8 cellular contexts compared by ENCODE assay signal in genomic region chr3:186108941-186109865, GRCh38. TPM values are rescaled to one million over a fixed set of nuclear protein-coding genes. Genes with fewer than 3 reads are reported as not detected.
DNase-seq lines count a peak whose midpoint lies in the region; ATAC-seq, FAIRE-seq and TF ChIP-seq lines count a peak whose summit lies in the region.

TSS of gene ETV5 (minus strand) at chr3:186109089. CDS start at chr3:186105868, 3,221 bp downstream.

- TF ChIP-seq POLR2A in esophagus squamous epithelium (IDR thresholded peaks at IDR 0.05), result peak in 3 of 4 donors; percentile 37 to 84 (median 59)

- H3K4me2 ChIP-seq in DND-41 (ENCODE audit: insufficient read depth, low read length) (peak within 1 kb of the TSS; percentile 61), Karpas-422 (ENCODE audit: low read depth, low read length, poor library complexity, severe bottlenecking) (peak within 1 kb of the TSS; percentile 91)

- peak; percentile 92 for FAIRE-seq in RCC 7860 (lab: Jason Lieb, UNC)

- peak within 1 kb of the TSS; percentile 90 for H3K27ac ChIP-seq in DND-41 (ENCODE audit: low read length)
- peak within 1 kb of the TSS; percentile 84 for H3K27ac ChIP-seq in Karpas-422 (ENCODE audit: low read length)
- H3K27ac ChIP-seq in esophagus squamous epithelium, result peak within 1 kb of the TSS; percentile 74 to 90 (median 82)
- peak within 1 kb of the TSS; percentile 91 for H3K27ac ChIP-seq in muscle layer of duodenum (ENCODE audit: low read length)

- H3K36me3 ChIP-seq in DND-41 (ENCODE audit: insufficient read depth, low read length), result no peaks in the 10 kb centered on the region; the same call in 1 of the 2 replicates
- H3K36me3 ChIP-seq in Karpas-422 (ENCODE audit: insufficient read depth, low read length), result 0 out of 2 replicates have a peak, but pooled peaks cover 4% of the 10 kb centered on the region
- no peaks in the 10 kb centered on the region for H3K36me3 ChIP-seq in esophagus squamous epithelium
- no peaks in the 10 kb centered on the region for H3K36me3 ChIP-seq in muscle layer of duodenum (ENCODE audit: control insufficient read depth in 1 of 2, insufficient read depth in 2 of 2, low read length in 2 of 2)

- peaks cover 30% of the 10 kb centered on the region for H3K79me2 ChIP-seq in DND-41 (ENCODE audit: insufficient read depth, low read length)
- peaks cover 24% of the 10 kb centered on the region for H3K79me2 ChIP-seq in Karpas-422 (ENCODE audit: low read length)

- peak within 1 kb of the TSS; percentile 64 to 83 for H3K4me3 ChIP-seq in DND-41 (ENCODE audit: low read depth in 1 of 2, low read length in 2 of 2)
- peak within 1 kb of the TSS; percentile 76 for H3K4me3 ChIP-seq in Karpas-422 (ENCODE audit: low read length)
- peak within 1 kb of the TSS; percentile 59 to 86 (median 70) for H3K4me3 ChIP-seq in esophagus squamous epithelium
- peak within 1 kb of the TSS; percentile 80 to 88 for H3K4me3 ChIP-seq in muscle layer of duodenum (ENCODE audit: low read depth in 1 of 2, low read length in 2 of 2)

- H3K27me3 ChIP-seq in DND-41 (ENCODE audit: insufficient read depth, low read length, poor library complexity), result peaks cover 9% of the 10 kb centered on the region
- H3K27me3 ChIP-seq in Karpas-422 (ENCODE audit: low read length), result no peaks in the 10 kb centered on the region
- peaks cover 0 to 62% (median 0%) of the 10 kb centered on the region in 4 donors for H3K27me3 ChIP-seq in esophagus squamous epithelium
- no peaks in the 10 kb centered on the region for H3K27me3 ChIP-seq in muscle layer of duodenum (ENCODE audit: low read depth, low read length)

- H3K9me2 ChIP-seq in Karpas-422 (replicated peaks; ENCODE audit: insufficient read depth, low read length), result no peaks in the 10 kb centered on the region

- no peaks in the 10 kb centered on the region for H3K9me3 ChIP-seq in DND-41 (ENCODE audit: insufficient read depth, low read length, severe bottlenecking)
- H3K9me3 ChIP-seq in Karpas-422 (ENCODE audit: low read length), result no peaks in the 10 kb centered on the region
- H3K9me3 ChIP-seq in esophagus squamous epithelium, result no peaks in the 10 kb centered on the region
- H3K9me3 ChIP-seq in muscle layer of duodenum (ENCODE audit: control insufficient read depth in 1 of 2, low read length in 2 of 2), result no peaks in the 10 kb centered on the region

- ATAC-seq in DND-41 (ENCODE audit: insufficient read depth, low read depth), result peak; percentile 91
- ATAC-seq in GM21825 (IDR thresholded peaks at IDR 0.05; ENCODE audit: unreplicated experiment), result peak; percentile 94

- intact Hi-C loops in esophagus squamous epithelium (cut with DNase I), result no loop called here

- TF ChIP-seq CTCF in DND-41 (IDR thresholded peaks at IDR 0.05; ENCODE audit: borderline replicate concordance, extremely low read depth, low read length, poor library complexity, severe bottlenecking) (no peak), esophagus squamous epithelium (IDR thresholded peaks at IDR 0.05) (peak in 2 of 6 experiments; percentile 11 to 16)

- H4K20me1 ChIP-seq in DND-41 (ENCODE audit: insufficient read depth, low read length) (no peaks in the 10 kb centered on the region), Karpas-422 (ENCODE audit: insufficient read depth, low read depth, low read length) (peaks cover 9% of the 10 kb centered on the region; the same call in 1 of the 2 replicates)

- H2AFZ ChIP-seq in DND-41 (ENCODE audit: low read depth, low read length), result peak within 1 kb of the TSS; percentile 72
- peak within 1 kb of the TSS; percentile 96 for H2AFZ ChIP-seq in Karpas-422 (ENCODE audit: low read length)

- H3K9ac ChIP-seq in DND-41 (ENCODE audit: low read depth, low read length) (peak within 1 kb of the TSS; percentile 83), Karpas-422 (ENCODE audit: low read length) (peak within 1 kb of the TSS; percentile 82)

- WGBS in esophagus squamous epithelium, 2 donors, result 0 to 2% methylated on average over 23 to 25 of the region's 63 CpGs

- peak; percentile 94 for DNase-seq in DND-41
- peak; percentile 100 for DNase-seq in Karpas-422
- DNase-seq in RCC 7860 (ENCODE audit: low spot score), result peak; percentile 99
- peak; percentile 42 to 82 for DNase-seq in activated T-helper 1 cell treated with anti-CD3 and anti-CD28 coated beads, Interleukin-2, amount 50 U/mL, for 16 hours (ENCODE audit: low read depth in 1 of 2, low spot score in 1 of 2)
- DNase-seq in esophagus squamous epithelium (lab: John Stamatoyannopoulos, UW), result peak; percentile 90
- peak; percentile 87 for DNase-seq in stimulated activated CD8-positive, alpha-beta memory T cell treated with anti-CD3 and anti-CD28 coated beads, Interleukin-7, amount 100 ng/mL, for 24 hours (ENCODE audit: low read depth)

- H3K4me1 ChIP-seq in DND-41 (ENCODE audit: insufficient read depth, low read length) (peaks cover 22% of the 10 kb centered on the region), Karpas-422 (ENCODE audit: low read length) (peaks cover 40% of the 10 kb centered on the region), esophagus squamous epithelium (peaks cover 0 to 50% (median 21%) of the 10 kb centered on the region in 3 donors), muscle layer of duodenum (ENCODE audit: control insufficient read depth in 1 of 2, insufficient read depth in 2 of 2, low read length in 2 of 2) (peaks cover 8 to 13% of the 10 kb centered on the region in 2 donors)

RNA-seq across cellular contexts. Expression of gene ETV5, which starts in this region (rescaled TPM):
- total RNA-seq in Karpas-422 (2014; rRNA removed; shearing (Covaris generic); ENCODE audit: low replicate concordance), result 85.1 and 111 TPM in 2 replicates
- 1 to 10 TPM; 1.7 to 6.7 (median 5.0) TPM for total RNA-seq in esophagus squamous epithelium

Comparison
In these comparisons a context has a peak if more than half of its experiments do, and no peak if none do; other contexts are left out.
1. Peak in every context shown above with its lines: DNase-seq, ATAC-seq, H3K4me3 ChIP-seq and H3K27ac ChIP-seq.
2. RNA of gene ETV5 (total RNA-seq): 85.1 to 111 TPM in Karpas-422; 1.7 to 6.7 TPM in esophagus squamous epithelium; every median in the first group is over 10 times any median in the second.